1 cellular context compared by ENCODE assay signal in genomic region chr1:30771005-30771404, GRCh38.
TF ChIP-seq lines count a peak whose summit lies in the region.

No MANE protein-coding gene starts in this region.

TF ChIP-seq in K562, 482 proteins besides CTCF, POLR2A, EP300 and RAD21:
- TF ChIP-seq E2F1 (CRISPR knock-in tag; IDR thresholded peaks at IDR 0.05) (no peak), ZNF592 (IDR thresholded peaks at IDR 0.05) (0 out of 2 replicates have a peak, but pooled peaks have one; percentile 17), MBD2 (IDR thresholded peaks at IDR 0.05; ENCODE audit: borderline replicate concordance, low read depth) (no peak), KDM1A (IDR thresholded peaks at IDR 0.05) (peak; percentile 44 to 64; a peak in 3 of 4 replicates), CTBP1 (IDR thresholded peaks at IDR 0.05; ENCODE audit: borderline replicate concordance) (peak; percentile 82), RCOR1 (IDR thresholded peaks at IDR 0.05; ENCODE audit: borderline replicate concordance in 1 of 2, low read depth in 2 of 2, low read length in 2 of 2) (peak in 1 of 2 experiments; percentile 55; a peak in 1 of 4 replicates), ARHGAP35 (IDR thresholded peaks at IDR 0.05; ENCODE audit: partially characterized antibody) (no peak), KLF1 (tag; IDR thresholded peaks at IDR 0.05) (no peak)
